In genomic region chr7:82078807-82079206, GRCh38 we compare ENCODE assay signal across 17 cellular contexts.
DNase-seq lines count a peak whose midpoint lies in the region; ATAC-seq and TF ChIP-seq lines count a peak whose summit lies in the region.
"Had no signal": no experiment of that assay in that cellular context is flagged by ENCODE, and none has a peak within 500 bp of the region (broad histone marks: within the 10 kb centered on the region; RNA-seq: fewer than 3 reads in every experiment).

No MANE protein-coding gene starts in this region.

- H4K20me1 ChIP-seq in Karpas-422 (ENCODE audit: insufficient read depth, low read depth, low read length) = no peaks in the 10 kb centered on the region
- H4K20me1 ChIP-seq: BLaER1 treated with 17β-estradiol and CSF1 and Interleukin-3, amounts not matched to agents 10 nM and 100 nM had no signal

- H4K8ac ChIP-seq in trophoblast cell (ENCODE audit: low read depth, low read length) = no peak overlapping the region

- no peak overlapping the region for H3K4me2 ChIP-seq in Karpas-422 (ENCODE audit: low read depth, low read length, poor library complexity, severe bottlenecking)
- no peak overlapping the region for H3K4me2 ChIP-seq in trophoblast cell (ENCODE audit: low read length)
- H3K4me2 ChIP-seq: BLaER1 treated with 17β-estradiol and CSF1 and Interleukin-3, amounts not matched to agents 10 nM and 100 nM; GM23338 had no signal

- no peak overlapping the region for H3K4ac ChIP-seq in trophoblast cell (ENCODE audit: low read depth, low read length)

- H3K4me1 ChIP-seq in Karpas-422 (ENCODE audit: low read length) = no peaks in the 10 kb centered on the region
- H3K4me1 ChIP-seq in heart left ventricle = peaks cover 0 to 13% (median 0%) of the 10 kb centered on the region in 12 donors
- H3K4me1 ChIP-seq in trophoblast cell (ENCODE audit: control insufficient read depth in 1 of 2, insufficient read depth in 2 of 2, low read length in 2 of 2) = no peaks in the 10 kb centered on the region

- H3K9me2 ChIP-seq in Karpas-422 (replicated peaks; ENCODE audit: insufficient read depth, low read length) = no peaks in the 10 kb centered on the region; the same call in 1 of the 2 replicates

- no peak overlapping the region for H3K23ac ChIP-seq in trophoblast cell (ENCODE audit: low read length)

- TF ChIP-seq CTCF in GM06990 (IDR thresholded peaks at IDR 0.05; ENCODE audit: insufficient read depth, low read length, poor library complexity, severe bottlenecking) (no peak), heart left ventricle (IDR thresholded peaks at IDR 0.05) (no peak)

- WGBS in heart left ventricle, 4 donors = 93 to 98% (median 96%) methylated on average over 2 of the region's 2 CpGs
- WGBS in trophoblast cell (ENCODE audit: extremely low coverage, insufficient coverage, insufficient read length) = no CpG with 5 or more reads among the region's 2 CpGs

- H3K79me1 ChIP-seq in trophoblast cell (ENCODE audit: low read length) = no peaks in the 10 kb centered on the region

- H3K9me3 ChIP-seq in Karpas-422 (ENCODE audit: low read length) (peaks cover 26% of the 10 kb centered on the region), heart left ventricle (no peaks in the 10 kb centered on the region), trophoblast cell (ENCODE audit: insufficient read depth, low read depth, low read length) (no peaks in the 10 kb centered on the region)
- H3K9me3 ChIP-seq: BLaER1 treated with 17β-estradiol and CSF1 and Interleukin-3, amounts not matched to agents 10 nM and 100 nM had no signal

- H2AK5ac ChIP-seq in trophoblast cell (ENCODE audit: low read length) = no peak overlapping the region

- H2BK120ac ChIP-seq in trophoblast cell (ENCODE audit: insufficient read depth, low read length, poor library complexity) = no peak overlapping the region

- no peaks in the 10 kb centered on the region for H3K36me3 ChIP-seq in GM06990 (ENCODE audit: control insufficient read depth, insufficient read depth, low read length)
- no peaks in the 10 kb centered on the region for H3K36me3 ChIP-seq in Karpas-422 (ENCODE audit: insufficient read depth, low read length)
- H3K36me3 ChIP-seq in heart left ventricle = peaks cover 0 to 21% (median 2%) of the 10 kb centered on the region in 9 donors
- H3K36me3 ChIP-seq in trophoblast cell (ENCODE audit: control insufficient read depth in 1 of 2, insufficient read depth in 2 of 2, low read length in 2 of 2) = no peaks in the 10 kb centered on the region
- H3K36me3 ChIP-seq: BLaER1 treated with 17β-estradiol and CSF1 and Interleukin-3, amounts not matched to agents 10 nM and 100 nM had no signal

- no peaks in the 10 kb centered on the region for H3K79me2 ChIP-seq in Karpas-422 (ENCODE audit: low read length)
- H3K79me2 ChIP-seq in trophoblast cell (ENCODE audit: control insufficient read depth, insufficient read depth, low read length, poor library complexity) = no peaks in the 10 kb centered on the region

- ATAC-seq in GM18867 (IDR thresholded peaks at IDR 0.05; ENCODE audit: unreplicated experiment) = peak; percentile 50
- peak; percentile 56 for ATAC-seq in HG02870 (IDR thresholded peaks at IDR 0.05; ENCODE audit: unreplicated experiment)
- peak; percentile 47 for ATAC-seq in HG03520 (IDR thresholded peaks at IDR 0.05; ENCODE audit: unreplicated experiment)
- ATAC-seq in heart left ventricle = no peak
- ATAC-seq: GM23338 had no signal

- H3K27me3 ChIP-seq in GM06990 (replicated peaks; ENCODE audit: control insufficient read depth, insufficient read depth, low read length) (no peaks in the 10 kb centered on the region), Karpas-422 (ENCODE audit: low read length) (no peaks in the 10 kb centered on the region), heart left ventricle (no peaks in the 10 kb centered on the region), trophoblast cell (ENCODE audit: insufficient read depth, low read length) (no peaks in the 10 kb centered on the region)
- H3K27me3 ChIP-seq: BLaER1 treated with 17β-estradiol and CSF1 and Interleukin-3, amounts not matched to agents 10 nM and 100 nM had no signal

- peak; percentile 29 for DNase-seq in GM06990 (ENCODE audit: extremely low read depth, insufficient read length)
- no peak for DNase-seq in NCI-H2227 (lab: John Stamatoyannopoulos, UW; ENCODE audit: unreplicated experiment)
- DNase-seq in Karpas-422 = no peak
- no peak for DNase-seq in heart left ventricle
- no peak for DNase-seq in trophoblast cell
- DNase-seq: ACHN; CD4-positive, CD25-positive, alpha-beta regulatory T cell; DMS53; GF-D8; H7; IMR-90; KBM-7 had no signal

- no peak overlapping the region for H3K18ac ChIP-seq in trophoblast cell (ENCODE audit: low read length)

- H4K12ac ChIP-seq in trophoblast cell (ENCODE audit: low read depth, low read length) = no peak overlapping the region

- no peak overlapping the region for H3K9ac ChIP-seq in Karpas-422 (ENCODE audit: low read length)
- H3K9ac ChIP-seq in trophoblast cell (ENCODE audit: low read length) = no peak overlapping the region
- H3K9ac ChIP-seq: BLaER1 treated with 17β-estradiol and CSF1 and Interleukin-3, amounts not matched to agents 10 nM and 100 nM had no signal

- H2BK12ac ChIP-seq in trophoblast cell (ENCODE audit: low read length) = no peak overlapping the region

- H2AFZ ChIP-seq in Karpas-422 (ENCODE audit: low read length) (no peak overlapping the region), trophoblast cell (ENCODE audit: insufficient read depth, low read length, poor library complexity) (no peak overlapping the region)
- H2AFZ ChIP-seq: GM23338 had no signal

- no peak overlapping the region for H3K4me3 ChIP-seq in GM06990 (replicated peaks; ENCODE audit: low read depth, low read length)
- H3K4me3 ChIP-seq in Karpas-422 (ENCODE audit: low read length) = no peak overlapping the region
- no peak overlapping the region for H3K4me3 ChIP-seq in heart left ventricle
- no peak overlapping the region for H3K4me3 ChIP-seq in trophoblast cell (ENCODE audit: low read depth, low read length)
- H3K4me3 ChIP-seq: BLaER1 treated with 17β-estradiol and CSF1 and Interleukin-3, amounts not matched to agents 10 nM and 100 nM; GM23338 had no signal

- H2BK5ac ChIP-seq in trophoblast cell (ENCODE audit: low read depth, low read length, poor library complexity) = no peak overlapping the region

- intact Hi-C loops in heart left ventricle (cut with DNase I) = no loop called here

- no peak overlapping the region for H3K27ac ChIP-seq in Karpas-422 (ENCODE audit: low read length)
- no peak overlapping the region for H3K27ac ChIP-seq in heart left ventricle
- no peak overlapping the region for H3K27ac ChIP-seq in trophoblast cell (ENCODE audit: low read depth, low read length)
- H3K27ac ChIP-seq: BLaER1 treated with 17β-estradiol and CSF1 and Interleukin-3, amounts not matched to agents 10 nM and 100 nM had no signal

- H3K14ac ChIP-seq in trophoblast cell (ENCODE audit: low read length) = no peak overlapping the region

- no peak for TF ChIP-seq POLR2A in heart left ventricle (IDR thresholded peaks at IDR 0.05)

- H4K91ac ChIP-seq in trophoblast cell (ENCODE audit: low read depth, low read length) = no peak overlapping the region

Comparison
In these comparisons a context has a peak if more than half of its experiments do, and no peak if none do; other contexts are left out.
1. ATAC-seq: peak in GM18867 (single experiment), HG02870 (single experiment) and HG03520 (single experiment); none in heart left ventricle (0 of 4).